ENCODE assay signal across 32 cellular contexts in genomic region chrX:14581081-14581480, GRCh38. TPM values are rescaled to one million over a fixed set of nuclear protein-coding genes. Genes with fewer than 3 reads are reported as not detected.
"Had no signal": no experiment of that assay in that cellular context is flagged by ENCODE, and none has a peak within 500 bp of the region (broad histone marks: within the 10 kb centered on the region; RNA-seq: fewer than 3 reads in every experiment).

No MANE protein-coding gene starts in this region.

- H3K4me3 ChIP-seq: coronary artery, dorsolateral prefrontal cortex, esophagus muscularis mucosa, gastrocnemius medialis, heart right ventricle, left lung, lower lobe of right lung, mucosa of descending colon had no signal

- DNase-seq: dermis blood vessel endothelial cell; effector CD4-positive, alpha-beta T cell; effector memory CD4-positive, alpha-beta T cell; foreskin fibroblast; foreskin melanocyte; gastrocnemius medialis; glutamatergic neuron; head of caudate nucleus; heart right ventricle; hippocampal formation; left cardiac atrium; left lung; left ventricle myocardium superior; lower lobe of right lung; mesenchymal stem cell; mucosa of descending colon; naive B cell; naive thymus-derived CD8-positive, alpha-beta T cell had no signal

- H3K36me3 ChIP-seq: esophagus muscularis mucosa, gastrocnemius medialis, heart right ventricle, left lung, lower lobe of right lung had no signal

- H3K9me3 ChIP-seq: esophagus muscularis mucosa, gastrocnemius medialis, heart right ventricle, left lung, lower lobe of right lung, mucosa of descending colon had no signal

- ATAC-seq: gastrocnemius medialis; heart right ventricle; left cardiac atrium; left lung; left ventricle myocardium superior; lower lobe of right lung; mucosa of descending colon; naive thymus-derived CD8-positive, alpha-beta T cell had no signal

- H3K27me3 ChIP-seq: esophagus muscularis mucosa, gastrocnemius medialis, heart right ventricle, left lung had no signal

- H3K4me1 ChIP-seq: esophagus muscularis mucosa, gastrocnemius medialis, heart right ventricle, left lung, lower lobe of right lung had no signal

- H3K27ac ChIP-seq: coronary artery, dorsolateral prefrontal cortex, esophagus muscularis mucosa, gastrocnemius medialis, heart right ventricle, left lung, lower lobe of right lung had no signal

RNA-seq across cellular contexts. Expression of gene GLRA2, which starts 51.7 kb away (rescaled TPM):
- total RNA-seq: dermis blood vessel endothelial cell; endothelial cell of umbilical vein; epithelial cell of proximal tubule; esophagus muscularis mucosa; gastrocnemius medialis; glomerular endothelial cell; heart right ventricle; kidney epithelial cell; left cardiac atrium; left lung; left ventricle myocardium superior; lower leg skin; lower lobe of right lung; lung microvascular endothelial cell; mesenteric fat pad; mesothelial cell of epicardium; myocyte; naive thymus-derived CD8-positive, alpha-beta T cell had no signal
- polyA plus RNA-seq: endothelial cell of umbilical vein; esophagus; heart right ventricle; keratinocyte; naive thymus-derived CD8-positive, alpha-beta T cell had no signal
